In genomic region chr3:189947068-189947467, GRCh38 we compare ENCODE assay signal across 25 cellular contexts.
"Had no signal": no experiment of that assay in that cellular context is flagged by ENCODE, and none has a peak within 500 bp of the region (broad histone marks: within the 10 kb centered on the region; RNA-seq: fewer than 3 reads in every experiment).

No MANE protein-coding gene starts in this region.

- H3K4me3 ChIP-seq: adrenal gland, ascending aorta, dorsolateral prefrontal cortex, left lung, lung, neural progenitor cell, stomach, testis, vagina had no signal

- H3K4me1 Mint-ChIP-seq: neural progenitor cell had no signal

- H3K4me3 Mint-ChIP-seq: activated naive CD8-positive, alpha-beta T cell; activated T-cell treated with anti-CD3 and anti-CD28 coated beads, Interleukin-2, amount 50 U/mL, for 24 hours; activated T-helper 17 cell treated with anti-CD3 and anti-CD28 coated beads, Interleukin-2, amount 50 U/mL, for 72 hours; effector memory CD8-positive, alpha-beta T cell; naive thymus-derived CD4-positive, alpha-beta T cell; neural progenitor cell; stimulated activated memory B cell treated with anti-CD40 and anti-IgM and Interleukin-4, amounts not matched to agents 10 μg/mL and 1 μg/mL and 100 μg/mL, for 72 hours; T-helper 2 cell treated with Interferon-gamma antibody and Interleukin-4, amounts not matched to agents 5 μg/mL and 100 μg/mL, for 36 hours; type B pancreatic cell had no signal

- ATAC-seq: effector memory CD8-positive, alpha-beta T cell; left lung; naive thymus-derived CD4-positive, alpha-beta T cell; sciatic nerve; stimulated activated memory B cell treated with anti-CD40 and anti-IgM and Interleukin-4, amounts not matched to agents 10 μg/mL and 1 μg/mL and 100 μg/mL, for 72 hours had no signal

- H3K36me3 Mint-ChIP-seq: activated naive CD8-positive, alpha-beta T cell; naive thymus-derived CD4-positive, alpha-beta T cell; neural progenitor cell; stimulated activated memory B cell treated with anti-CD40 and anti-IgM and Interleukin-4, amounts not matched to agents 10 μg/mL and 1 μg/mL and 100 μg/mL, for 72 hours; type B pancreatic cell had no signal

- H3K36me3 ChIP-seq: adrenal gland, ascending aorta, brain microvascular endothelial cell, left lung, neural progenitor cell, stomach, vagina had no signal

- H3K27ac ChIP-seq: adrenal gland, ascending aorta, brain microvascular endothelial cell, dorsolateral prefrontal cortex, left lung, neural progenitor cell, stomach, testis, vagina had no signal

- H3K27me3 ChIP-seq: adrenal gland, ascending aorta, brain microvascular endothelial cell, left lung, neural progenitor cell, stomach, testis, vagina had no signal

- DNase-seq: activated CD4-positive, alpha-beta T cell treated with anti-CD3 and anti-CD28 coated beads for 1 hour; activated CD4-positive, alpha-beta T cell treated with anti-CD3 and anti-CD28 coated beads, Interleukin-2, amount 50 U/mL, for 1 hour; activated T-cell treated with anti-CD3 and anti-CD28 coated beads, Interleukin-2, amount 50 U/mL, for 24 hours; adrenal gland; brain microvascular endothelial cell; central memory CD4-positive, alpha-beta T cell; dorsolateral prefrontal cortex; effector memory CD8-positive, alpha-beta T cell; foreskin fibroblast; left lung; naive thymus-derived CD4-positive, alpha-beta T cell; small intestine; stimulated activated CD4-positive, alpha-beta T cell treated with anti-CD3 and anti-CD28 coated beads, Interleukin-15, amount 100 ng/mL, for 24 hours; stomach; testis had no signal

- H2AFZ ChIP-seq: neural progenitor cell had no signal

- H3K4me2 ChIP-seq: neural progenitor cell had no signal

- H3K9ac ChIP-seq: neural progenitor cell had no signal

- H3K9me3 Mint-ChIP-seq: activated T-cell treated with anti-CD3 and anti-CD28 coated beads, Interleukin-2, amount 50 U/mL, for 24 hours; activated T-helper 17 cell treated with anti-CD3 and anti-CD28 coated beads, Interleukin-2, amount 50 U/mL, for 72 hours; effector memory CD8-positive, alpha-beta T cell; naive thymus-derived CD4-positive, alpha-beta T cell; neural progenitor cell; stimulated activated memory B cell treated with anti-CD40 and anti-IgM and Interleukin-4, amounts not matched to agents 10 μg/mL and 1 μg/mL and 100 μg/mL, for 72 hours; T-helper 2 cell treated with Interferon-gamma antibody and Interleukin-4, amounts not matched to agents 5 μg/mL and 100 μg/mL, for 36 hours; type B pancreatic cell had no signal

- H3K4me1 ChIP-seq: adrenal gland, ascending aorta, left lung, neural progenitor cell, testis had no signal

- H3K9me3 ChIP-seq: adrenal gland, ascending aorta, left lung, stomach, testis, vagina had no signal

- H3K27ac Mint-ChIP-seq: activated naive CD8-positive, alpha-beta T cell; activated T-cell treated with anti-CD3 and anti-CD28 coated beads, Interleukin-2, amount 50 U/mL, for 24 hours; activated T-helper 17 cell treated with anti-CD3 and anti-CD28 coated beads, Interleukin-2, amount 50 U/mL, for 72 hours; effector memory CD8-positive, alpha-beta T cell; neural progenitor cell; stimulated activated memory B cell treated with anti-CD40 and anti-IgM and Interleukin-4, amounts not matched to agents 10 μg/mL and 1 μg/mL and 100 μg/mL, for 72 hours; T-helper 2 cell treated with Interferon-gamma antibody and Interleukin-4, amounts not matched to agents 5 μg/mL and 100 μg/mL, for 36 hours; type B pancreatic cell had no signal
